ENCODE assay signal across 24 cellular contexts in the genomic region with DNA sequence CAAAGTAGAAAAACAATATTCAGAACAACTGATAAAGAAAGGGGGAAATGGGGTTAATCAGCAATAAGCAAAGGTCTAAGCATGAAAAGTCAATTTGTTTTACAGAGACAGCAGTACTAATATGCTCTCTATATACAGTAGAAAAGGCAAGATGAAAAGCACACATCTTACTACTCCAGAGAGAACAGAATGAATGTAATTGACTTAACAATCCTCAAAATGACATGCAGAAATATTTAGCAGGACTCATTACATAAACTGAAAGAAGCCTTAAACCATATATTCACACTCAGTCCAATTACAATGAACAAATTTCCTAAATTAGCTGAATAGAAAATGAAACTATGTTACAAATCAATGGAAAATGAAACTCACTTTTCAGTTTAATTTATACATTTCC.
"Had no signal": no experiment of that assay in that cellular context is flagged by ENCODE, and none has a peak within 500 bp of the region (broad histone marks: within the 10 kb centered on the region; RNA-seq: fewer than 3 reads in every experiment).

No MANE protein-coding gene starts in this region.

- DNase-seq: adrenal gland; anterior cingulate cortex; cerebellar nuclear complex; NCI-H1092; NCI-H1417 treated with DMSO at 0.1 percent for 48 hours; NCI-H1694; NCI-H2029; NCI-H2107; NCI-H2171 treated with DMSO at 0.1 percent for 48 hours; NCI-H226; NCI-H526; NCI-H82; NK-92 treated with Interleukin-12 subunit alpha and Interleukin-12 subunit beta, amount 100 ng/mL, for 24 hours; OCI-M1; RPMI8226; T-cell; T-helper 9 cell had no signal

- H3K36me3 ChIP-seq: adrenal gland had no signal

- H3K4me3 Mint-ChIP-seq: activated naive CD4-positive, alpha-beta T cell treated with anti-CD3 and anti-CD28 coated beads, Interleukin-2, amount 50 U/mL, for 24 hours; T-cell; WTC11 had no signal

- H3K4me1 ChIP-seq: adrenal gland had no signal

- H3K27ac Mint-ChIP-seq: activated naive CD4-positive, alpha-beta T cell treated with anti-CD3 and anti-CD28 coated beads, Interleukin-2, amount 50 U/mL, for 24 hours; T-cell; WTC11 had no signal

- H3K27me3 ChIP-seq: adrenal gland had no signal

- H3K4me1 Mint-ChIP-seq: WTC11 had no signal

- H3K4me3 ChIP-seq: adrenal gland, SK-N-MC had no signal

- H3K27me3 Mint-ChIP-seq: activated naive CD4-positive, alpha-beta T cell treated with anti-CD3 and anti-CD28 coated beads, Interleukin-2, amount 50 U/mL, for 24 hours had no signal

- ATAC-seq: HepG2, Panc1, Right ventricle myocardium inferior, T-cell, WTC11 had no signal

- H3K36me3 Mint-ChIP-seq: WTC11 had no signal

- H3K9ac ChIP-seq: KMS-11 had no signal
